ENCODE assay signal across 13 cellular contexts in genomic region chr3:61559108-61559731, GRCh38. TPM values are rescaled to one million over a fixed set of nuclear protein-coding genes. Genes with fewer than 3 reads are reported as not detected.
DNase-seq lines count a peak whose midpoint lies in the region; ATAC-seq and TF ChIP-seq lines count a peak whose summit lies in the region.
"Had no signal": no experiment of that assay in that cellular context is flagged by ENCODE, and none has a peak within 500 bp of the region (broad histone marks: within the 10 kb centered on the region; RNA-seq: fewer than 3 reads in every experiment).

No MANE protein-coding gene starts in this region.

- no peak for ATAC-seq in activated CD8-positive, alpha-beta T cell treated with anti-CD3 and anti-CD28 coated beads for 36 hours
- no peak for ATAC-seq in esophagus mucosa

- no peak overlapping the region for H3K4me3 Mint-ChIP-seq in activated CD8-positive, alpha-beta T cell treated with anti-CD3 and anti-CD28 coated beads for 36 hours
- H3K4me3 Mint-ChIP-seq in activated CD4-positive, alpha-beta T cell treated with anti-CD3 and anti-CD28 coated beads, Interleukin-2, amount 10 ng/mL, durations not matched to agents 24 days and 14 days = no peak overlapping the region

- TF ChIP-seq CTCF in Loucy (conservative IDR thresholded peaks at IDR 0.05; ENCODE audit: low read length) (peak; percentile 33), fibroblast of the aortic adventitia (IDR thresholded peaks at IDR 0.05; ENCODE audit: insufficient read depth, low read length) (peak; percentile 45), retinal pigment epithelial cell (conservative IDR thresholded peaks at IDR 0.05; ENCODE audit: low read depth, low read length) (peak; percentile 9)
- no peak for TF ChIP-seq CTCF in activated CD8-positive, alpha-beta T cell treated with anti-CD3 and anti-CD28 coated beads for 36 hours (IDR thresholded peaks at IDR 0.05)

- no peak overlapping the region for H3K27ac Mint-ChIP-seq in activated CD8-positive, alpha-beta T cell treated with anti-CD3 and anti-CD28 coated beads for 36 hours
- no peak overlapping the region for H3K27ac Mint-ChIP-seq in activated CD4-positive, alpha-beta T cell treated with anti-CD3 and anti-CD28 coated beads, Interleukin-2, amount 10 ng/mL, durations not matched to agents 24 days and 14 days
- H3K27ac Mint-ChIP-seq: activated naive CD4-positive, alpha-beta T cell treated with anti-CD3 and anti-CD28 coated beads, Interleukin-2, amount 10 ng/mL, durations not matched to agents 7 days and 5 days had no signal

- no peaks in the 10 kb centered on the region for H3K9me3 ChIP-seq in Loucy (ENCODE audit: insufficient read depth, low read depth, low read length)

- H3K4me3 ChIP-seq in Loucy (ENCODE audit: low read length, poor library complexity, severe bottlenecking) (no peak overlapping the region), fibroblast of the aortic adventitia (ENCODE audit: low read depth, low read length) (no peak overlapping the region), retinal pigment epithelial cell (ENCODE audit: low read length) (no peak overlapping the region)

- H3K9me2 ChIP-seq in Loucy (replicated peaks; ENCODE audit: low read depth, low read length) = no peaks in the 10 kb centered on the region

- no peaks in the 10 kb centered on the region for H3K36me3 Mint-ChIP-seq in activated CD8-positive, alpha-beta T cell treated with anti-CD3 and anti-CD28 coated beads for 36 hours (ENCODE audit: low read depth)
- no peaks in the 10 kb centered on the region for H3K36me3 Mint-ChIP-seq in activated CD4-positive, alpha-beta T cell treated with anti-CD3 and anti-CD28 coated beads, Interleukin-2, amount 10 ng/mL, durations not matched to agents 24 days and 14 days (ENCODE audit: low read depth)
- H3K36me3 Mint-ChIP-seq: activated naive CD4-positive, alpha-beta T cell treated with anti-CD3 and anti-CD28 coated beads, Interleukin-2, amount 10 ng/mL, durations not matched to agents 7 days and 5 days had no signal

- no peak overlapping the region for H3K4me2 ChIP-seq in Loucy (ENCODE audit: low read depth, low read length, poor library complexity, severe bottlenecking)

- H3K27me3 Mint-ChIP-seq in activated CD8-positive, alpha-beta T cell treated with anti-CD3 and anti-CD28 coated beads for 36 hours = peaks cover 50% of the 10 kb centered on the region
- peaks cover 47% of the 10 kb centered on the region for H3K27me3 Mint-ChIP-seq in activated CD4-positive, alpha-beta T cell treated with anti-CD3 and anti-CD28 coated beads, Interleukin-2, amount 10 ng/mL, durations not matched to agents 24 days and 14 days

- no peak overlapping the region for H2AFZ ChIP-seq in Loucy (ENCODE audit: low read length)

- POLR2A ChIA-PET in activated CD8-positive, alpha-beta T cell treated with anti-CD3 and anti-CD28 coated beads for 36 hours (lab: Charles Lee) = no interaction called here

- H4K20me1 ChIP-seq in Loucy (ENCODE audit: insufficient read depth, low read length, poor library complexity, severe bottlenecking) = peaks cover 3% of the 10 kb centered on the region

- no peaks in the 10 kb centered on the region for H3K36me3 ChIP-seq in Loucy (ENCODE audit: insufficient read depth, low read length)

- H3K9me3 Mint-ChIP-seq in activated CD8-positive, alpha-beta T cell treated with anti-CD3 and anti-CD28 coated beads for 36 hours = no peaks in the 10 kb centered on the region
- no peaks in the 10 kb centered on the region for H3K9me3 Mint-ChIP-seq in activated CD4-positive, alpha-beta T cell treated with anti-CD3 and anti-CD28 coated beads, Interleukin-2, amount 10 ng/mL, durations not matched to agents 24 days and 14 days

- intact Hi-C loops in activated CD8-positive, alpha-beta T cell treated with anti-CD3 and anti-CD28 coated beads for 36 hours (cut with micrococcal nuclease) = no loop called here
- intact Hi-C loops in activated CD4-positive, alpha-beta T cell treated with anti-CD3 and anti-CD28 coated beads, Interleukin-2, amount 10 ng/mL, durations not matched to agents 24 days and 14 days (cut with micrococcal nuclease) = no loop called here

- no peaks in the 10 kb centered on the region for H3F3A ChIP-seq in Loucy (ENCODE audit: low read depth)

- peaks cover 8% of the 10 kb centered on the region for H3K4me1 Mint-ChIP-seq in activated CD8-positive, alpha-beta T cell treated with anti-CD3 and anti-CD28 coated beads for 36 hours (ENCODE audit: low read depth)
- H3K4me1 Mint-ChIP-seq in activated CD4-positive, alpha-beta T cell treated with anti-CD3 and anti-CD28 coated beads, Interleukin-2, amount 10 ng/mL, durations not matched to agents 24 days and 14 days = peaks cover 14% of the 10 kb centered on the region

- DNase-seq in EH (ENCODE audit: low read depth) (peak; percentile 30), fibroblast of the aortic adventitia (ENCODE audit: low read depth) (peak; percentile 28), retinal pigment epithelial cell (ENCODE audit: low read depth) (no peak)
- no peak for DNase-seq in activated CD8-positive, alpha-beta T cell treated with anti-CD3 and anti-CD28 coated beads for 36 hours
- no peak for DNase-seq in stimulated activated CD4-positive, alpha-beta T cell treated with anti-CD3 and anti-CD28 coated beads, Interleukin-2, amount 100 ng/mL, for 48 hours
- DNase-seq in activated CD4-positive, alpha-beta T cell treated with anti-CD3 and anti-CD28 coated beads, Interleukin-2, amount 10 ng/mL, durations not matched to agents 24 days and 14 days = no peak
- DNase-seq: activated naive CD4-positive, alpha-beta T cell treated with anti-CD3 and anti-CD28 coated beads, Interleukin-2, amount 10 ng/mL, durations not matched to agents 7 days and 5 days; effector memory CD4-positive, alpha-beta T cell; kidney glomerular epithelial cell; NCI-H524 treated with DMSO at 0.1 percent for 48 hours; stimulated activated CD8-positive, alpha-beta memory T cell treated with anti-CD3 and anti-CD28 coated beads, Interleukin-4, amount 100 ng/mL, for 48 hours had no signal

- CTCF ChIA-PET in activated CD8-positive, alpha-beta T cell treated with anti-CD3 and anti-CD28 coated beads for 36 hours (lab: Charles Lee) = no interaction called here

- peaks cover 16% of the 10 kb centered on the region for H3K4me1 ChIP-seq in Loucy (ENCODE audit: insufficient read depth, low read length, poor library complexity, severe bottlenecking)

- H3K79me2 ChIP-seq in Loucy (ENCODE audit: insufficient read depth, low read length) = peaks cover 14% of the 10 kb centered on the region

- H3K27me3 ChIP-seq in Loucy (ENCODE audit: insufficient read depth, low read length, poor library complexity, severe bottlenecking) = no peaks in the 10 kb centered on the region

- no peak overlapping the region for H3K9ac ChIP-seq in Loucy (ENCODE audit: low read depth, low read length, poor library complexity, severe bottlenecking)

RNA-seq across cellular contexts. Expression of gene PTPRG, which starts 2.2 kb away (rescaled TPM):
- 27.6 and 52.0 TPM in 2 replicates for total RNA-seq in fibroblast of the aortic adventitia (ENCODE audit: low replicate concordance)
- total RNA-seq in activated CD8-positive, alpha-beta T cell treated with anti-CD3 and anti-CD28 coated beads for 36 hours = not detected
- 9.2 TPM for total RNA-seq in esophagus mucosa
- total RNA-seq in activated CD4-positive, alpha-beta T cell treated with anti-CD3 and anti-CD28 coated beads, Interleukin-2, amount 10 ng/mL, durations not matched to agents 24 days and 14 days = 4.2 and 4.6 TPM in 2 replicates

Comparison
In these comparisons a context has a peak if more than half of its experiments do, and no peak if none do; other contexts are left out.
1. DNase-seq: peak in EH (single experiment) and fibroblast of the aortic adventitia (single experiment); none in retinal pigment epithelial cell (single experiment), activated CD8-positive, alpha-beta T cell treated with anti-CD3 and anti-CD28 coated beads for 36 hours (single experiment), stimulated activated CD4-positive, alpha-beta T cell treated with anti-CD3 and anti-CD28 coated beads, Interleukin-2, amount 100 ng/mL, for 48 hours (0 of 2) and activated CD4-positive, alpha-beta T cell treated with anti-CD3 and anti-CD28 coated beads, Interleukin-2, amount 10 ng/mL, durations not matched to agents 24 days and 14 days (single experiment).